14 cellular contexts compared by ENCODE assay signal in the genomic region with DNA sequence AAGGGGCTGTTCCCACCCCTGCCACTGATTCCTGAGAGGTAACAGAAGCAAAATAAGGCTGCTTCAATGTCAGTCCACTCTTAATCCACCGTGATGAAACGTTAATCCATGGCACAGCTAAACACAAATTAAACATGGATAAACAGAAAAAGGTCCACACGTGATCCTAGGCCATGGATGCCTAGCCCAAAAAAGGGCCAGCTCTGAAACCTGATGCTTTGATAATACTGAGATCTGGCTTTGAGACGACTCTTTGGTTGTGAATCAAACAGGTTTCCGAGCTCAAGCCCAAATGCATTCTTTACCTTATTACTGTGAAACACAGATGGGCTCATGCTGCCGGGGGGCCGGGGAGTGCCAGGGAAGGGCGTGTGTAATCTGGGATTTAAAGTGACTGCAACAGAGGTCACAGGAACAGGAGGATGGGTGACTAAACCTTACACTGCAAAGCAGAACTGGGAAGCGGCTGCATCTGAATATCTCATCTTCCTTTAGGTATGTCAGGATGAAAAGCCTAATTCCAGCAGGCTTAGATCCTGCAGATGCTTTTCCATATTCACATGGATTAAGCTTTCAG.
A peak's percentile ranks its signal among the peaks of the same experiment; 100 is the strongest.
DNase-seq lines count a peak whose midpoint lies in the region; ATAC-seq, FAIRE-seq and TF ChIP-seq lines count a peak whose summit lies in the region.
"Had no signal": no experiment of that assay in that cellular context is flagged by ENCODE, and none has a peak within 500 bp of the region (broad histone marks: within the 10 kb centered on the region; RNA-seq: fewer than 3 reads in every experiment).

No MANE protein-coding gene starts in this region.

- H3K27me3 ChIP-seq in heart right ventricle (no peaks in the 10 kb centered on the region), bronchial epithelial cell (ENCODE audit: control insufficient read depth, insufficient read depth, low read length) (no peaks in the 10 kb centered on the region), H7 (ENCODE audit: control insufficient read depth, insufficient read depth, low read length) (no peaks in the 10 kb centered on the region)

- TF ChIP-seq CTCF in heart right ventricle (IDR thresholded peaks at IDR 0.05) (no peak), bronchial epithelial cell (IDR thresholded peaks at IDR 0.05; ENCODE audit: insufficient read depth, low read length, severe bottlenecking) (no peak)

- no peak for FAIRE-seq in bronchial epithelial cell (lab: Jason Lieb, UNC)
- FAIRE-seq: K562 had no signal

- ATAC-seq in heart right ventricle (no peak), Right ventricle myocardium superior (ENCODE audit: poor library complexity) (no peak), GM19035 (IDR thresholded peaks at IDR 0.05; ENCODE audit: unreplicated experiment) (no peak), HG03196 (IDR thresholded peaks at IDR 0.05; ENCODE audit: unreplicated experiment) (no peak)
- ATAC-seq: K562, T-helper 17 cell had no signal

- WGBS in heart right ventricle, 2 donors, result 48 to 55% methylated on average over 9 of the region's 9 CpGs

- H3K27ac ChIP-seq in heart right ventricle, result peak overlapping the region in 7 of 10 donors; percentile 26 to 76 (median 51)

- H3K36me3 ChIP-seq in heart right ventricle, result peaks cover 0 to 40% (median 0%) of the 10 kb centered on the region in 9 donors
- peaks cover 10% of the 10 kb centered on the region for H3K36me3 ChIP-seq in bronchial epithelial cell (ENCODE audit: control insufficient read depth, insufficient read depth, low read length)
- H3K36me3 ChIP-seq in H7 (replicated peaks; ENCODE audit: control insufficient read depth, insufficient read depth, low read length), result peaks cover 4% of the 10 kb centered on the region

- H3K4me3 ChIP-seq in heart right ventricle, result no peak overlapping the region
- no peak overlapping the region for H3K4me3 ChIP-seq in bronchial epithelial cell (ENCODE audit: low read depth, low read length)
- H3K4me3 ChIP-seq in H7 (ENCODE audit: insufficient read depth, low read depth, low read length), result no peak overlapping the region
- H3K4me3 ChIP-seq: K562 had no signal

- no peaks in the 10 kb centered on the region for H3K9me3 ChIP-seq in heart right ventricle

- intact Hi-C loops in heart right ventricle (cut with DNase I), result no loop called here
- intact Hi-C loops in Right ventricle myocardium superior (cut with DNase I), result no loop called here

- DNase-seq in heart right ventricle (no peak), Right ventricle myocardium superior (no peak), bronchial epithelial cell (ENCODE audit: low read depth) (peak; percentile 46), iris pigment epithelial cell (ENCODE audit: low read depth) (peak; percentile 36), H7 (no peak), NCI-H345 (lab: John Stamatoyannopoulos, UW) (no peak)
- DNase-seq: activated CD4-positive, alpha-beta T cell treated with anti-CD3 and anti-CD28 coated beads, Interleukin-2, amount 50 U/mL, for 48 hours; activated gamma-delta T cell treated with Interleukin-2 at 50 U/mL for 16 hours; NCI-H2107; T-helper 17 cell; trophoblast cell had no signal

- peaks cover 6 to 73% (median 42%) of the 10 kb centered on the region in 9 donors for H3K4me1 ChIP-seq in heart right ventricle

Comparison
In these comparisons a context has a peak if more than half of its experiments do, and no peak if none do; other contexts are left out.
1. DNase-seq: peak in bronchial epithelial cell (single experiment) and iris pigment epithelial cell (single experiment); none in heart right ventricle (0 of 2), Right ventricle myocardium superior (single experiment), H7 (single experiment) and NCI-H345 (single experiment).